Comparison of ENCODE assay signal across 11 cellular contexts in the genomic region with DNA sequence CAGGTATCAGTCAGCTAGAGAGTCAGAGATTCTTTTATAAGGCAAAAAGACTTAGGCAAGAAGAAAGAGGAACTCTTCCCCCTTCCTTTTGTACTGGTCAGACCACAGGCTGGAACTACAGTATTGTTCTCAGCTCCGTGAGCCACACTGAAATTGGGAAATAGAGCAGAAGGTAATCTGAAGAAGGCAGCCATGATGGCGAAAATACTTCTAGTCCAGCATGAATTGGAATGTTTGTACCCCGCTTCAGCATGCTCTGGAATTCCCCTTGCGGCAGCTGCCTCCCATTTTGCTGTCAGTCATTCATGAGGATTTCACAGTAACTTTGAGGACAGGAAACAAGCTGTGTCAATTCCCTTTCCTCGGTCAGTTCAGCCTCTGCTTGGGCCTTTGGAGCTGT.
A peak's percentile ranks its signal among the peaks of the same experiment; 100 is the strongest.
DNase-seq lines count a peak whose midpoint lies in the region; ATAC-seq and TF ChIP-seq lines count a peak whose summit lies in the region.
"Had no signal": no experiment of that assay in that cellular context is flagged by ENCODE, and none has a peak within 500 bp of the region (broad histone marks: within the 10 kb centered on the region; RNA-seq: fewer than 3 reads in every experiment).

No MANE protein-coding gene starts in this region.

- H3K36me3 ChIP-seq in Karpas-422 (ENCODE audit: insufficient read depth, low read length) (no peaks in the 10 kb centered on the region), spleen (no peaks in the 10 kb centered on the region), suprapubic skin (no peaks in the 10 kb centered on the region), aorta (ENCODE audit: control insufficient read depth in 1 of 2, insufficient read depth in 2 of 2, low read length in 1 of 2) (no peaks in the 10 kb centered on the region)
- H3K36me3 ChIP-seq: esophagus squamous epithelium, thoracic aorta had no signal

- 10 to 32% (median 26%) methylated on average over 5 of the region's 5 CpGs for WGBS in spleen, 5 donors
- 33% methylated on average over 5 of the region's 5 CpGs for WGBS in suprapubic skin
- 86 to 94% methylated on average over 5 of the region's 5 CpGs for WGBS in aorta, 2 donors

- H3K27ac ChIP-seq in Karpas-422 (ENCODE audit: low read length) (no peak overlapping the region), spleen (peak overlapping the region in 6 of 8 donors; percentile 14 to 59 (median 40)), suprapubic skin (no peak overlapping the region), aorta (ENCODE audit: low read depth in 1 of 2, low read length in 2 of 2) (no peak overlapping the region)
- H3K27ac ChIP-seq: esophagus squamous epithelium, thoracic aorta had no signal

- H3K4me1 ChIP-seq in Karpas-422 (ENCODE audit: low read length) (peaks cover 3% of the 10 kb centered on the region), spleen (peaks cover 13 to 30% (median 20%) of the 10 kb centered on the region in 6 donors), suprapubic skin (peaks cover 13% of the 10 kb centered on the region), aorta (ENCODE audit: control insufficient read depth in 1 of 2, insufficient read depth in 2 of 2, low read length in 2 of 2) (no peaks in the 10 kb centered on the region)

- no peaks in the 10 kb centered on the region for H4K20me1 ChIP-seq in Karpas-422 (ENCODE audit: insufficient read depth, low read depth, low read length)

- no peaks in the 10 kb centered on the region for H3K9me3 ChIP-seq in Karpas-422 (ENCODE audit: low read length)
- H3K9me3 ChIP-seq in spleen: no peaks in the 10 kb centered on the region
- H3K9me3 ChIP-seq in suprapubic skin: no peaks in the 10 kb centered on the region
- H3K9me3 ChIP-seq in aorta (ENCODE audit: control insufficient read depth, low read length): no peaks in the 10 kb centered on the region
- H3K9me3 ChIP-seq: esophagus squamous epithelium, thoracic aorta had no signal

- DNase-seq in Karpas-422 (peak; percentile 37), SKM-1 treated with dmso at 0.1 percent for 144 hours (lab: John Stamatoyannopoulos, UW; ENCODE audit: unreplicated experiment) (peak; percentile 91), fibroblast of pulmonary artery (ENCODE audit: low read depth) (peak; percentile 57), spleen (no peak), suprapubic skin (ENCODE audit: low spot score in 2 of 2) (no peak), DMS114 treated with DMSO at 0.1 percent for 48 hours (lab: John Stamatoyannopoulos, UW; ENCODE audit: unreplicated experiment) (no peak), aorta (no peak)
- DNase-seq: activated CD8-positive, alpha-beta T cell treated with anti-CD3 and anti-CD28 coated beads, Interleukin-2, amount 10 ng/mL, durations not matched to agents 7 days and 5 days; COR-L47; esophagus squamous epithelium had no signal

- TF ChIP-seq POLR2A in spleen (IDR thresholded peaks at IDR 0.05) (no peak), suprapubic skin (IDR thresholded peaks at IDR 0.05) (no peak)

- H3K27me3 ChIP-seq in Karpas-422 (ENCODE audit: low read length) (no peaks in the 10 kb centered on the region), spleen (replicated peaks in 1 of 7) (peaks cover 0 to 23% (median 0%) of the 10 kb centered on the region in 7 donors), suprapubic skin (no peaks in the 10 kb centered on the region), aorta (ENCODE audit: control insufficient read depth in 1 of 2, insufficient read depth in 2 of 2, low read length in 1 of 2) (no peaks in the 10 kb centered on the region)

- intact Hi-C loops in spleen (cut with DNase I; ENCODE audit: low total_unique reads) (loop anchor here (5.0 kb wide), 1 partner anchor 118 kb away; no protein-coding TSS in a partner anchor), aorta (cut with DNase I) (loop anchor here (1.0 to 5.0 kb wide), 7 partner anchors 97 to 423 kb away; a partner anchor contains a TSS)

- no peaks in the 10 kb centered on the region for H3K79me2 ChIP-seq in Karpas-422 (ENCODE audit: low read length)

- no peak for TF ChIP-seq EP300 in suprapubic skin (IDR thresholded peaks at IDR 0.05)

- TF ChIP-seq CTCF in fibroblast of pulmonary artery (IDR thresholded peaks at IDR 0.05; ENCODE audit: low read length, missing control alignments): no peak
- no peak for TF ChIP-seq CTCF in spleen (IDR thresholded peaks at IDR 0.05 in 8 of 11, conservative IDR thresholded peaks at IDR 0.05 in 3 of 11)
- no peak for TF ChIP-seq CTCF in suprapubic skin (IDR thresholded peaks at IDR 0.05)

- no peak overlapping the region for H3K4me2 ChIP-seq in Karpas-422 (ENCODE audit: low read depth, low read length, poor library complexity, severe bottlenecking)

- ATAC-seq in aorta (ENCODE audit: low FRiP score): no peak
- ATAC-seq: activated CD8-positive, alpha-beta T cell treated with anti-CD3 and anti-CD28 coated beads, Interleukin-2, amount 10 ng/mL, durations not matched to agents 7 days and 5 days had no signal

- H3K4me3 ChIP-seq in Karpas-422 (ENCODE audit: low read length) (no peak overlapping the region), fibroblast of pulmonary artery (replicated peaks; ENCODE audit: low read depth, low read length) (no peak overlapping the region), spleen (no peak overlapping the region), suprapubic skin (no peak overlapping the region), aorta (ENCODE audit: low read length in 2 of 2) (no peak overlapping the region)
- H3K4me3 ChIP-seq: esophagus squamous epithelium, thoracic aorta had no signal

- H2AFZ ChIP-seq in Karpas-422 (ENCODE audit: low read length): no peak overlapping the region

- no peaks in the 10 kb centered on the region for H3K9me2 ChIP-seq in Karpas-422 (replicated peaks; ENCODE audit: insufficient read depth, low read length)

- no peak overlapping the region for H3K9ac ChIP-seq in Karpas-422 (ENCODE audit: low read length)

Comparison
In these comparisons a context has a peak if more than half of its experiments do, and no peak if none do; other contexts are left out.
1. DNase-seq: peak in Karpas-422 (single experiment), SKM-1 treated with dmso at 0.1 percent for 144 hours (single experiment) and fibroblast of pulmonary artery (single experiment); none in spleen (single experiment), suprapubic skin (0 of 2), DMS114 treated with DMSO at 0.1 percent for 48 hours (single experiment) and aorta (0 of 2).
2. H3K27ac ChIP-seq: peak in spleen (6 of 8); none in Karpas-422 (single experiment), suprapubic skin (single experiment) and aorta (0 of 2).